Comparison of ENCODE assay signal across 11 cellular contexts in genomic region chr14:51533877-51534553, GRCh38.
DNase-seq lines count a peak whose midpoint lies in the region; ATAC-seq and TF ChIP-seq lines count a peak whose summit lies in the region.
"Had no signal": no experiment of that assay in that cellular context is flagged by ENCODE, and none has a peak within 500 bp of the region (broad histone marks: within the 10 kb centered on the region; RNA-seq: fewer than 3 reads in every experiment).

No MANE protein-coding gene starts in this region.

- H3K23ac ChIP-seq in neuronal stem cell (ENCODE audit: low read depth, low read length, poor library complexity), result no peak overlapping the region

- H2BK5ac ChIP-seq in neuronal stem cell (ENCODE audit: low read length), result no peak overlapping the region

- H3K18ac ChIP-seq in neuronal stem cell (ENCODE audit: low read length), result no peak overlapping the region

- WGBS in esophagus, 2 donors, result 61 to 62% methylated on average over 3 of the region's 3 CpGs
- WGBS in neuronal stem cell (ENCODE audit: extremely low coverage in 2 of 2, insufficient read length in 2 of 2, insufficient replicate concordance in 1 of 2), 2 donors, result no CpG with 5 or more reads among the region's 3 CpGs
- WGBS in lower leg skin, 2 donors, result 64 to 73% methylated on average over 3 of the region's 3 CpGs
- 68 to 77% methylated on average over 3 of the region's 3 CpGs for WGBS in heart right ventricle, 2 donors

- no peak overlapping the region for H2BK15ac ChIP-seq in neuronal stem cell (ENCODE audit: low read length)

- H3K4me3 ChIP-seq in Panc1 (ENCODE audit: low read depth in 2 of 2, low read length in 2 of 2) (no peak overlapping the region), esophagus (ENCODE audit: low read depth in 1 of 2, low read length in 2 of 2) (no peak overlapping the region), neuronal stem cell (ENCODE audit: low read length in 2 of 2) (no peak overlapping the region), lower leg skin (ENCODE audit: low read depth, poor library complexity, severe bottlenecking) (no peak overlapping the region), heart right ventricle (no peak overlapping the region)
- H3K4me3 ChIP-seq: prostate gland had no signal

- no peak overlapping the region for H3K4ac ChIP-seq in neuronal stem cell (ENCODE audit: low read length)

- H3K27ac Mint-ChIP-seq in activated T-cell treated with anti-CD3 and anti-CD28 coated beads, Interleukin-2, amount 50 U/mL, for 24 hours, result no peak overlapping the region
- H3K27ac Mint-ChIP-seq: activated CD4-positive, alpha-beta T cell treated with anti-CD3 and anti-CD28 coated beads, Interleukin-2, amount 10 ng/mL, durations not matched to agents 7 days and 5 days had no signal

- H3K9me3 ChIP-seq in Panc1 (ENCODE audit: control insufficient read depth, insufficient read depth, low read depth, low read length) (peaks cover 8% of the 10 kb centered on the region; the same call in 1 of the 2 replicates), esophagus (ENCODE audit: control insufficient read depth in 2 of 2, insufficient read depth in 1 of 2, low read depth in 1 of 2, low read length in 1 of 2) (no peaks in the 10 kb centered on the region), neuronal stem cell (replicated peaks in 1 of 2; ENCODE audit: control insufficient read depth in 2 of 2, insufficient read depth in 1 of 2, low read depth in 1 of 2, low read length in 2 of 2) (peaks cover 0 to 7% of the 10 kb centered on the region in 2 donors), heart right ventricle (peaks cover 0 to 10% (median 2%) of the 10 kb centered on the region in 11 donors)
- H3K9me3 ChIP-seq: prostate gland had no signal

- H3K9me3 Mint-ChIP-seq in activated T-cell treated with anti-CD3 and anti-CD28 coated beads, Interleukin-2, amount 50 U/mL, for 24 hours, result no peaks in the 10 kb centered on the region
- H3K9me3 Mint-ChIP-seq: activated CD4-positive, alpha-beta T cell treated with anti-CD3 and anti-CD28 coated beads, Interleukin-2, amount 10 ng/mL, durations not matched to agents 7 days and 5 days had no signal

- no peak overlapping the region for H2BK120ac ChIP-seq in neuronal stem cell (ENCODE audit: low read depth, low read length)

- H3K36me3 Mint-ChIP-seq in activated T-cell treated with anti-CD3 and anti-CD28 coated beads, Interleukin-2, amount 50 U/mL, for 24 hours (ENCODE audit: low read depth), result no peaks in the 10 kb centered on the region

- peaks cover 14% of the 10 kb centered on the region for H3K4me1 ChIP-seq in Panc1 (ENCODE audit: control insufficient read depth, insufficient read depth, low read length)
- peaks cover 0 to 5% of the 10 kb centered on the region in 2 donors for H3K4me1 ChIP-seq in esophagus (ENCODE audit: control insufficient read depth in 2 of 2, insufficient read depth in 2 of 2, low read length in 1 of 2)
- H3K4me1 ChIP-seq in neuronal stem cell (ENCODE audit: control insufficient read depth in 2 of 2, insufficient read depth in 1 of 2, low read depth in 1 of 2, low read length in 2 of 2), result peaks cover 0 to 15% of the 10 kb centered on the region in 2 donors
- peaks cover 0 to 11% (median 0%) of the 10 kb centered on the region in 9 donors for H3K4me1 ChIP-seq in heart right ventricle
- H3K4me1 ChIP-seq: prostate gland had no signal

- peak overlapping the region; percentile 85 for H3K27ac ChIP-seq in C4-2B
- peak overlapping the region; percentile 89 for H3K27ac ChIP-seq in Panc1 (ENCODE audit: low read length)
- peak overlapping the region; percentile 12 to 55 for H3K27ac ChIP-seq in esophagus (ENCODE audit: low read depth in 2 of 2, low read length in 1 of 2)
- H3K27ac ChIP-seq in neuronal stem cell (replicated peaks; ENCODE audit: low read length), result no peak overlapping the region
- H3K27ac ChIP-seq in heart right ventricle, result no peak overlapping the region

- BruUV-seq in Panc1 (replicated peaks; lab: Mats Ljungman, UMichigan), result no TSS peak

- ATAC-seq in Panc1, result peak; percentile 71
- ATAC-seq in heart right ventricle, result no peak

- no peak overlapping the region for H2AK5ac ChIP-seq in neuronal stem cell (ENCODE audit: low read depth, low read length)

- no peak overlapping the region for H3K4me3 Mint-ChIP-seq in activated T-cell treated with anti-CD3 and anti-CD28 coated beads, Interleukin-2, amount 50 U/mL, for 24 hours
- H3K4me3 Mint-ChIP-seq: activated CD4-positive, alpha-beta T cell treated with anti-CD3 and anti-CD28 coated beads, Interleukin-2, amount 10 ng/mL, durations not matched to agents 7 days and 5 days had no signal

- H3K27me3 Mint-ChIP-seq in activated T-cell treated with anti-CD3 and anti-CD28 coated beads, Interleukin-2, amount 50 U/mL, for 24 hours, result peaks cover 6% of the 10 kb centered on the region

- DNase-seq in Panc1 (ENCODE audit: low read depth, low spot score) (no peak), neuronal stem cell (ENCODE audit: low spot score) (no peak), lower leg skin (ENCODE audit: low spot score in 2 of 2) (no peak), heart right ventricle (no peak)
- no peak for DNase-seq in effector CD4-positive, alpha-beta T cell
- DNase-seq in activated T-cell treated with anti-CD3 and anti-CD28 coated beads, Interleukin-2, amount 50 U/mL, for 24 hours, result no peak
- DNase-seq: activated CD4-positive, alpha-beta T cell treated with anti-CD3 and anti-CD28 coated beads, Interleukin-2, amount 10 ng/mL, durations not matched to agents 7 days and 5 days; glutamatergic neuron had no signal

- H4K91ac ChIP-seq in neuronal stem cell (ENCODE audit: low read depth, low read length, poor library complexity), result no peak overlapping the region

- H3K9ac ChIP-seq in neuronal stem cell (ENCODE audit: low read depth, low read length, poor library complexity), result no peak overlapping the region

- intact Hi-C loops in Panc1 (cut with micrococcal nuclease; ENCODE audit: unreplicated experiment), result loop anchor here (5.0 to 10.0 kb wide), 2 partner anchors 118 to 129 kb away; partner anchors contain the start of gene FRMD6
- intact Hi-C loops in lower leg skin (cut with DNase I; ENCODE audit: low total_unique reads), result no loop called here
- intact Hi-C loops in heart right ventricle (cut with DNase I), result loop anchor here in 1 of 10 donors (10.0 kb wide), 1 partner anchor 249 kb away; no protein-coding TSS in a partner anchor

- no peak overlapping the region for H2BK12ac ChIP-seq in neuronal stem cell (ENCODE audit: low read length)

- H3K79me1 ChIP-seq in neuronal stem cell (ENCODE audit: low read depth, low read length), result no peaks in the 10 kb centered on the region

- POLR2A ChIA-PET in Panc1 (lab: Charles Lee), result no interaction called here

- H3K4me2 ChIP-seq in neuronal stem cell (ENCODE audit: insufficient read depth, low read length, poor library complexity, severe bottlenecking), result no peak overlapping the region

- H3K36me3 ChIP-seq in Panc1 (ENCODE audit: control insufficient read depth, insufficient read depth, low read length), result no peaks in the 10 kb centered on the region
- no peaks in the 10 kb centered on the region for H3K36me3 ChIP-seq in esophagus (ENCODE audit: control insufficient read depth in 2 of 2, insufficient read depth in 2 of 2, low read length in 1 of 2)
- no peaks in the 10 kb centered on the region for H3K36me3 ChIP-seq in neuronal stem cell (replicated peaks in 1 of 2; ENCODE audit: control insufficient read depth in 2 of 2, insufficient read depth in 2 of 2, low read length in 2 of 2)
- no peaks in the 10 kb centered on the region for H3K36me3 ChIP-seq in heart right ventricle
- H3K36me3 ChIP-seq: prostate gland had no signal

- in situ Hi-C loops in Panc1 (cut with HindIII; ENCODE audit: low pct_unique_long_range_greater_than_20kb, low sequenced_read_pairs), result no loop called here

- no peaks in the 10 kb centered on the region for H3K27me3 ChIP-seq in Panc1 (ENCODE audit: control insufficient read depth, insufficient read depth, low read length)
- H3K27me3 ChIP-seq in esophagus (ENCODE audit: control insufficient read depth in 1 of 2, insufficient read depth in 2 of 2, low read length in 2 of 2), result no peaks in the 10 kb centered on the region
- no peaks in the 10 kb centered on the region for H3K27me3 ChIP-seq in neuronal stem cell (ENCODE audit: control insufficient read depth in 3 of 3, insufficient read depth in 3 of 3, low read depth in 1 of 3, low read length in 3 of 3)
- no peaks in the 10 kb centered on the region for H3K27me3 ChIP-seq in heart right ventricle

- CTCF ChIA-PET in Panc1 (lab: Charles Lee), result interaction anchor here (0.6 kb wide), 1 partner anchor 104 kb away, joined by 3 read pairs; no protein-coding TSS in a partner anchor

- H4K8ac ChIP-seq in neuronal stem cell (ENCODE audit: low read depth, low read length), result no peak overlapping the region

- H3K4me1 Mint-ChIP-seq in activated T-cell treated with anti-CD3 and anti-CD28 coated beads, Interleukin-2, amount 50 U/mL, for 24 hours (ENCODE audit: low read depth), result no peaks in the 10 kb centered on the region
- H3K4me1 Mint-ChIP-seq: activated CD4-positive, alpha-beta T cell treated with anti-CD3 and anti-CD28 coated beads, Interleukin-2, amount 10 ng/mL, durations not matched to agents 7 days and 5 days had no signal

- H2AFZ ChIP-seq in neuronal stem cell (ENCODE audit: low read length), result peak overlapping the region; percentile 82

- no peak for TF ChIP-seq POLR2A in lower leg skin (IDR thresholded peaks at IDR 0.05)

- H3K14ac ChIP-seq in neuronal stem cell (ENCODE audit: low read length), result no peak overlapping the region

- TF ChIP-seq CTCF in C4-2B (conservative IDR thresholded peaks at IDR 0.05) (no peak), Panc1 (IDR thresholded peaks at IDR 0.05) (no peak), lower leg skin (IDR thresholded peaks at IDR 0.05) (no peak), heart right ventricle (IDR thresholded peaks at IDR 0.05) (no peak)

Comparison
In these comparisons a context has a peak if more than half of its experiments do, and no peak if none do; other contexts are left out.
1. H3K27ac ChIP-seq: peak in C4-2B (single experiment), Panc1 (single experiment) and esophagus (2 of 2); none in neuronal stem cell (single experiment) and heart right ventricle (0 of 10).